In the genomic region with DNA sequence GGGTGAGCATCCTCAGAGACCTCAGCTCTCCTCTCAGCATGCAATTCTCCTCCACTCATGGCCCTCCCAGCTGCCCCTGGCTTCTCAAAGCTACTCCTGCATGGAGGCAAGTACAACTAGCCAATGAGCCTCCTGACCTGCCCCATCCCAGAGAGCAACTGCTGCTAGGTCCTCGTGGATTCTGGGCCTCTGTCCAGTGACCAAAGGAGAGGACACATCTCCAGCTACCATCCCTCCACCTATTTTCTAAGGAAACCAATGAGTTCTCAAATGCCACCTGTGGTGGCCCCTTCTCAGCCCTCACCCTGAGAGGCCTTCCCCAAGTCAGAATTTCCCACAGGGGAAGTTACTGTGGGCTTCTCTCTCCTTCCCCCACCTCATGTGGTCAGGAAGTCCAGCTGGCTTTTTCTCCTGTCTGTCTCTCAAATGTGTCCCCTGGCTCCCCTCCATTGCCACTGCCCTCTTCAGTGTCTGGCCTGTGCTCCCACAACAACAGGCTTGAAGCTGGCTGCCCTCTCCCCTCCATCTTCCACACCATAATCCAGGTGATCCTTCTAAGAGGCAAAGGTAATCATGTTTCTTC, we compare ENCODE assay signal across 1 cellular context.
TF ChIP-seq lines count a peak whose summit lies in the region.

No MANE protein-coding gene starts in this region.

TF ChIP-seq in IMR-90, 13 proteins besides CTCF, POLR2A, EP300 and RAD21 (continued from another document):
- TF ChIP-seq, protein P1, sequence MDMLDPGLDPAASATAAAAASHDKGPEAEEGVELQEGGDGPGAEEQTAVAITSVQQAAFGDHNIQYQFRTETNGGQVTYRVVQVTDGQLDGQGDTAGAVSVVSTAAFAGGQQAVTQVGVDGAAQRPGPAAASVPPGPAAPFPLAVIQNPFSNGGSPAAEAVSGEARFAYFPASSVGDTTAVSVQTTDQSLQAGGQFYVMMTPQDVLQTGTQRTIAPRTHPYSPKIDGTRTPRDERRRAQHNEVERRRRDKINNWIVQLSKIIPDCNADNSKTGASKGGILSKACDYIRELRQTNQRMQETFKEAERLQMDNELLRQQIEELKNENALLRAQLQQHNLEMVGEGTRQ (IDR thresholded peaks at IDR 0.05; ENCODE audit: low read depth, low read length): no peak
- TF ChIP-seq CHD1 (IDR thresholded peaks at IDR 0.05; ENCODE audit: low read depth, low read length): no peak
- TF ChIP-seq RCOR1 (IDR thresholded peaks at IDR 0.05; ENCODE audit: insufficient replicate concordance, low read length): no peak
- no peak for TF ChIP-seq RFX5 (IDR thresholded peaks at IDR 0.05; ENCODE audit: low read depth, low read length)
- no peak for TF ChIP-seq NFE2L2 (IDR thresholded peaks at IDR 0.05; ENCODE audit: low read depth, low read length)
- no peak for TF ChIP-seq MAFK (IDR thresholded peaks at IDR 0.05; ENCODE audit: low read depth, low read length)
- no peak for TF ChIP-seq SMC3 (IDR thresholded peaks at IDR 0.05; ENCODE audit: low read depth, low read length)
